11 cellular contexts compared by ENCODE assay signal in genomic region chr2:196591621-196592022, GRCh38. TPM values are rescaled to one million over a fixed set of nuclear protein-coding genes. Genes with fewer than 3 reads are reported as not detected.
DNase-seq lines count a peak whose midpoint lies in the region; ATAC-seq, FAIRE-seq and TF ChIP-seq lines count a peak whose summit lies in the region.
"Had no signal": no experiment of that assay in that cellular context is flagged by ENCODE, and none has a peak within 500 bp of the region (broad histone marks: within the 10 kb centered on the region; RNA-seq: fewer than 3 reads in every experiment).

No MANE protein-coding gene starts in this region.

- H3K9ac ChIP-seq in endothelial cell of umbilical vein (replicated peaks; ENCODE audit: extremely low read depth, insufficient read depth, low read length) = no peak overlapping the region

- TSS peak; percentile 38 for BruUV-seq in endothelial cell of umbilical vein (replicated peaks; lab: Mats Ljungman, UMichigan)

- 61% methylated on average over 4 of the region's 4 CpGs for WGBS in A549 (ENCODE audit: missing lambda C conversion rate)

- POLR2A ChIA-PET in A549 (lab: Yijun Ruan, JAX) (no interaction called here), endothelial cell of umbilical vein (lab: Charles Lee) (no interaction called here)

- intact Hi-C loops in endothelial cell of umbilical vein (cut with micrococcal nuclease) = loop anchor here (1.0 to 2.0 kb wide), 3 partner anchors 15 to 293 kb away; no protein-coding TSS in a partner anchor

- no peak for ATAC-seq in A549
- no peak for ATAC-seq in stimulated activated effector memory CD8-positive, alpha-beta T cell treated with anti-CD3 and anti-CD28 coated beads, Interleukin-12 subunit alpha, Interleukin-12 subunit beta, amount 100 ng/mL, for 72 hours
- no peak for ATAC-seq in HG03442 (IDR thresholded peaks at IDR 0.05; ENCODE audit: unreplicated experiment)
- ATAC-seq in GM19324 (IDR thresholded peaks at IDR 0.05; ENCODE audit: low FRiP score, unreplicated experiment) = no peak

- H3K79me2 ChIP-seq in endothelial cell of umbilical vein (ENCODE audit: control insufficient read depth, insufficient read depth, low read length) = no peaks in the 10 kb centered on the region

- H3K4me3 Mint-ChIP-seq in stimulated activated effector memory CD8-positive, alpha-beta T cell treated with anti-CD3 and anti-CD28 coated beads, Interleukin-12 subunit alpha, Interleukin-12 subunit beta, amount 100 ng/mL, for 72 hours = no peak overlapping the region

- peaks cover 29 to 39% of the 10 kb centered on the region in 2 experiments for H3K27me3 ChIP-seq in endothelial cell of umbilical vein (ENCODE audit: control insufficient read depth in 2 of 2, insufficient read depth in 2 of 2, low read length in 2 of 2)

- TF ChIP-seq CTCF in A549 (IDR thresholded peaks at IDR 0.05) (no peak), endothelial cell of umbilical vein (IDR thresholded peaks at IDR 0.05; ENCODE audit: extremely low read depth in 1 of 2, insufficient read depth in 1 of 2, low read depth in 1 of 2, low read length in 2 of 2) (no peak)

- H2AFZ ChIP-seq in endothelial cell of umbilical vein (ENCODE audit: low read depth, low read length) = no peak overlapping the region

- H3K27ac ChIP-seq in A549 (no peak overlapping the region), endothelial cell of umbilical vein (ENCODE audit: insufficient read depth, low read depth, low read length) (no peak overlapping the region)

- peak overlapping the region; percentile 83; the same call in 2 of the 3 replicates for H3K4me2 ChIP-seq in A549
- H3K4me2 ChIP-seq in endothelial cell of umbilical vein (ENCODE audit: insufficient read depth, low read length) = no peak overlapping the region

- no peak for TF ChIP-seq EP300 in A549 (IDR thresholded peaks at IDR 0.05)

- no peaks in the 10 kb centered on the region for H3K9me3 ChIP-seq in A549
- H3K9me3 ChIP-seq in endothelial cell of umbilical vein (replicated peaks; ENCODE audit: control insufficient read depth, insufficient read depth, low read length) = no peaks in the 10 kb centered on the region

- H3K4me1 ChIP-seq in A549 (peaks cover 11% of the 10 kb centered on the region), endothelial cell of umbilical vein (ENCODE audit: control insufficient read depth, extremely low read depth, insufficient read depth, low read length) (peaks cover 13% of the 10 kb centered on the region)

- H3K9me1 ChIP-seq in endothelial cell of umbilical vein (replicated peaks; ENCODE audit: control insufficient read depth, extremely low read depth, insufficient read depth, low read length) = no peaks in the 10 kb centered on the region

- dilution Hi-C loops in endothelial cell of umbilical vein (cut with MboI; ENCODE audit: extremely low pct_ligation_motif_present, low sequenced_read_pairs) = no loop called here

- no peaks in the 10 kb centered on the region for H3K36me3 Mint-ChIP-seq in stimulated activated effector memory CD8-positive, alpha-beta T cell treated with anti-CD3 and anti-CD28 coated beads, Interleukin-12 subunit alpha, Interleukin-12 subunit beta, amount 100 ng/mL, for 72 hours

- H3K4me1 Mint-ChIP-seq in stimulated activated effector memory CD8-positive, alpha-beta T cell treated with anti-CD3 and anti-CD28 coated beads, Interleukin-12 subunit alpha, Interleukin-12 subunit beta, amount 100 ng/mL, for 72 hours = no peaks in the 10 kb centered on the region
- H3K4me1 Mint-ChIP-seq: central memory CD8-positive, alpha-beta T cell had no signal

- H3K9me3 Mint-ChIP-seq in stimulated activated effector memory CD8-positive, alpha-beta T cell treated with anti-CD3 and anti-CD28 coated beads, Interleukin-12 subunit alpha, Interleukin-12 subunit beta, amount 100 ng/mL, for 72 hours = no peaks in the 10 kb centered on the region

- H3K4me3 ChIP-seq in A549 = no peak overlapping the region
- H3K4me3 ChIP-seq in endothelial cell of umbilical vein (replicated peaks in 1 of 3; ENCODE audit: insufficient read depth in 1 of 3, low read depth in 1 of 3, low read length in 3 of 3) = no peak overlapping the region

- no peak overlapping the region for H3K27ac Mint-ChIP-seq in stimulated activated effector memory CD8-positive, alpha-beta T cell treated with anti-CD3 and anti-CD28 coated beads, Interleukin-12 subunit alpha, Interleukin-12 subunit beta, amount 100 ng/mL, for 72 hours

- DNase-seq in A549 (ENCODE audit: low read depth in 1 of 2, low spot score in 1 of 2) (no peak), DMS 273 treated with DMSO at 0.1 percent for 48 hours (lab: John Stamatoyannopoulos, UW) (peak; percentile 80), NCI-H526 (lab: John Stamatoyannopoulos, UW) (peak; percentile 43 to 44), endothelial cell of umbilical vein (ENCODE audit: low read depth, low spot score) (no peak), NCI-H2029 (lab: John Stamatoyannopoulos, UW) (no peak)
- no peak for DNase-seq in stimulated activated effector memory CD8-positive, alpha-beta T cell treated with anti-CD3 and anti-CD28 coated beads, Interleukin-12 subunit alpha, Interleukin-12 subunit beta, amount 100 ng/mL, for 72 hours (ENCODE audit: low spot score in 2 of 2)
- DNase-seq: NCI-H187 treated with DMSO at 0.1 percent for 48 hours, trophoblast cell had no signal

- CTCF ChIA-PET in A549 (lab: Yijun Ruan, JAX) = interaction anchor here (1.6 to 2.2 kb wide), 5 partner anchors 9 to 48 kb away, joined by 4 to 8 read pairs (median 6); partner anchors contain the start of gene CCDC150
- CTCF ChIA-PET in endothelial cell of umbilical vein (lab: Charles Lee) = interaction anchor here (1.4 to 3.4 kb wide), 4 partner anchors 10 to 159 kb away, joined by 3 to 16 read pairs (median 8); no protein-coding TSS in a partner anchor

- H4K20me1 ChIP-seq in endothelial cell of umbilical vein (replicated peaks; ENCODE audit: control insufficient read depth, extremely low read depth, insufficient read depth, low read length) = no peaks in the 10 kb centered on the region

- no peak for TF ChIP-seq RAD21 in A549 (conservative IDR thresholded peaks at IDR 0.05 in 1 of 2, IDR thresholded peaks at IDR 0.05 in 1 of 2)

- no peaks in the 10 kb centered on the region for H3K36me3 ChIP-seq in endothelial cell of umbilical vein (ENCODE audit: control insufficient read depth in 2 of 2, extremely low read depth in 1 of 2, insufficient read depth in 2 of 2, low read length in 2 of 2)

- TF ChIP-seq POLR2A in A549 (IDR thresholded peaks at IDR 0.05; ENCODE audit: low read length) (no peak), endothelial cell of umbilical vein (IDR thresholded peaks at IDR 0.05; ENCODE audit: low read depth, low read length) (no peak)

- FAIRE-seq in A549 (lab: Jason Lieb, UNC) (no peak), endothelial cell of umbilical vein (lab: Jason Lieb, UNC) (no peak)

TF ChIP-seq in A549, 52 proteins besides CTCF, POLR2A, EP300 and RAD21:
- no peak for TF ChIP-seq CEBPB (IDR thresholded peaks at IDR 0.05)
- TF ChIP-seq JUNB (IDR thresholded peaks at IDR 0.05) = no peak
- no peak for TF ChIP-seq ZSCAN20 (CRISPR knock-in tag; IDR thresholded peaks at IDR 0.05)

TF ChIP-seq in endothelial cell of umbilical vein, 7 proteins besides CTCF, POLR2A, EP300 and RAD21:
- no peak for TF ChIP-seq EZH2 (IDR thresholded peaks at IDR 0.05; ENCODE audit: borderline replicate concordance, low read depth, low read length, severe bottlenecking)
- no peak for TF ChIP-seq MAX (IDR thresholded peaks at IDR 0.05; ENCODE audit: insufficient read depth, insufficient read length)
- TF ChIP-seq FOS (IDR thresholded peaks at IDR 0.05; ENCODE audit: borderline replicate concordance, insufficient read depth, low read length) = no peak
- no peak for TF ChIP-seq GATA2 (IDR thresholded peaks at IDR 0.05; ENCODE audit: insufficient read depth, insufficient read length, low read depth, low read length)
TF ChIP-seq in endothelial cell of umbilical vein: peak in this region for 0.

RNA-seq across cellular contexts. Expression of gene HECW2, which starts 1.7 kb away (rescaled TPM):
- polyA plus RNA-seq in A549 (2011; rRNA removed) = 2.6 and 3.9 TPM in 2 replicates
- 0.50 and 1.0 TPM in 2 replicates for polyA plus RNA-seq in A549 (2012; cell fraction: cytosol; rRNA removed)
- 1.3 and 1.6 TPM in 2 replicates for polyA plus RNA-seq in A549 (2012; cell fraction: nucleus; rRNA removed)
- 1.9 to 2.4 TPM (median 2.0 TPM) in 3 replicates for polyA plus RNA-seq in A549 (2017; fragmentation: RNase III; extraction: RNeasy Plus Mini Kit Qiagen cat#74134 plus additional on column Dnase treatment)
- polyA minus RNA-seq in A549 (2011; rRNA and poly(A)+ RNA removed) = 15.7 and 16.0 TPM in 2 replicates
- total RNA-seq in endothelial cell of umbilical vein = 180 and 200 TPM in 2 replicates
- 42.4 and 50.8 TPM in 2 replicates for polyA plus RNA-seq in endothelial cell of umbilical vein
- polyA plus RNA-seq in endothelial cell of umbilical vein (2011; cell fraction: cytosol; rRNA removed) = 28.5 and 31.2 TPM in 2 replicates
- 169 and 172 TPM in 2 replicates for polyA plus RNA-seq in endothelial cell of umbilical vein (2011; cell fraction: nucleus; rRNA removed)
- 57.2 and 68.8 TPM in 2 replicates for polyA plus RNA-seq in endothelial cell of umbilical vein (2012)
- polyA minus RNA-seq in endothelial cell of umbilical vein = 405 and 454 TPM in 2 replicates
- 2.8 TPM for polyA minus RNA-seq in endothelial cell of umbilical vein (2011; cell fraction: cytosol; rRNA and poly(A)+ RNA removed)
- 424 and 619 TPM in 2 replicates for polyA minus RNA-seq in endothelial cell of umbilical vein (2011; cell fraction: nucleus; rRNA and poly(A)+ RNA removed)

RNA-seq across cellular contexts. Expression of gene CCDC150, which starts 47.9 kb away (rescaled TPM):
- polyA plus RNA-seq in A549 (2011; rRNA removed) (13.2 and 17.7 TPM in 2 replicates), A549 (2017; fragmentation: RNase III; extraction: RNeasy Plus Mini Kit Qiagen cat#74134 plus additional on column Dnase treatment) (9.9 to 14.2 TPM (median 13.2 TPM) in 3 replicates), endothelial cell of umbilical vein (1.1 and 1.7 TPM in 2 replicates)
- 3.0 and 3.1 TPM in 2 replicates for polyA plus RNA-seq in A549 (2012; cell fraction: cytosol; rRNA removed)
- polyA plus RNA-seq in A549 (2012; cell fraction: nucleus; rRNA removed) = 9.1 and 12.3 TPM in 2 replicates
- polyA minus RNA-seq in A549 (2011; rRNA and poly(A)+ RNA removed) = 10.7 and 10.8 TPM in 2 replicates
- total RNA-seq in endothelial cell of umbilical vein = 18.1 and 19.9 TPM in 2 replicates
- 1.3 and 2.2 TPM in 2 replicates for polyA plus RNA-seq in endothelial cell of umbilical vein (2011; cell fraction: cytosol; rRNA removed)
- 43.9 and 79.3 TPM in 2 replicates for polyA plus RNA-seq in endothelial cell of umbilical vein (2011; cell fraction: nucleus; rRNA removed)
- polyA plus RNA-seq in endothelial cell of umbilical vein (2012) = 3.9 and 4.5 TPM in 2 replicates
- polyA minus RNA-seq in endothelial cell of umbilical vein = 7.9 and 8.3 TPM in 2 replicates
- polyA minus RNA-seq in endothelial cell of umbilical vein (2011; cell fraction: cytosol; rRNA and poly(A)+ RNA removed) = 6.5 TPM
- 31.1 and 55.3 TPM in 2 replicates for polyA minus RNA-seq in endothelial cell of umbilical vein (2011; cell fraction: nucleus; rRNA and poly(A)+ RNA removed)

Comparison
In these comparisons a context has a peak if more than half of its experiments do, and no peak if none do; other contexts are left out.
1. DNase-seq: peak in DMS 273 treated with DMSO at 0.1 percent for 48 hours (single experiment) and NCI-H526 (2 of 2); none in A549 (0 of 2), endothelial cell of umbilical vein (single experiment), stimulated activated effector memory CD8-positive, alpha-beta T cell treated with anti-CD3 and anti-CD28 coated beads, Interleukin-12 subunit alpha, Interleukin-12 subunit beta, amount 100 ng/mL, for 72 hours (0 of 2) and NCI-H2029 (single experiment).
2. RNA of gene HECW2, which starts 1.7 kb away (polyA plus RNA-seq): 28.5 to 172 TPM in endothelial cell of umbilical vein; 0.50 to 3.9 TPM in A549; every median in the first group is over 4 times any median in the second.